In the genomic region with DNA sequence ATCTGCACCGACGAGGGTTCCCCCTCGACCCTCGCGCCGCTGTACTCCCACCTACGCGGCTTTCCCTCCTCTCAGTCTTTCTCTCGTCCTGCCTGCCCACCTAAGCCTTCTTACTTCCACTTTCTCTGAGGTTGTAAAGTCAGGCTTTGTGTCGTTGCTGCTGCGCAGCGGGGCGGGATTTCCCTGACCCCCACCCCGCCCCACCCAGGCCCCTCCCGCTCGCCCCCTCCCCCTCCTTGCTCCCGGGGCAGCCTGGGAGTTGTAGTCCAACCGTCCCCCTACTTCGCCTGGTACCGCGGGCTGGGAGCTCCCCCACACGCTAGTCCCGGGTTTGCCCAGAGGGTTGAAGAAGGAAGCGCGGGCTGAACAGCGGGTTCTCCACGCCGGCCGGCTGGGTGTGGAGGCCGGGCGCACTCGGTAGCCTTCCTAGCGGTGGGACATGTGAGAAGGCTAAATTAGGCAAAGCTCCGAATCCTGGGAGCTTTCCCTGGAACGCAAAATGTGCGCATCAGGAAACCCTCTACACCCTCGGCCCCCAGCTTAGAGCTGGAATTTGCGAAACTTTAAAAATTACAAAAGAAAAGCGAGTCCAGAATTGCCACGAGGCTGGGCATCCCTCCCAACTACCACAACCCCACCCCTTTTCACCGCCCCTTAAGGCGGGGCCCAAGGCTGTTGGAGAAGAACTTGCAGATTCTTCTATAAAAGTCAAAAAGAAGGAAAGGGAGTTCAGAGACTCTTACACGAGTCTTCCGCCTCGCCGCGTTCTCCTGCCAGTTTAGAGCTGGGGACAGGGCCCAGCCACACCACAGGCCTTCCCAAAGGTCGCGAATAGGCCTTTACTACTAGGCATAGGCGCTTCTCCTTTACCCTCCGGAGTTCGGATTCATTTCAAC, we compare ENCODE assay signal across 8 cellular contexts. TPM values are rescaled to one million over a fixed set of nuclear protein-coding genes. Genes with fewer than 3 reads are reported as not detected.
DNase-seq lines count a peak whose midpoint lies in the region; ATAC-seq and TF ChIP-seq lines count a peak whose summit lies in the region.

A gene (minus strand): TSS at position 153 of the 896 bp plus-strand sequence. CDS start 1,011 bp downstream, outside the sequence.

- peak within 1 kb of the TSS; percentile 57 for H3K4me3 ChIP-seq in lung

- peak within 1 kb of the TSS; percentile 86 for H3K27ac Mint-ChIP-seq in activated CD4-positive, alpha-beta memory T cell treated with anti-CD3 and anti-CD28 coated beads for 36 hours

- H3K27me3 Mint-ChIP-seq in activated CD4-positive, alpha-beta memory T cell treated with anti-CD3 and anti-CD28 coated beads for 36 hours, result no peaks in the 10 kb centered on the region

- H3K4me1 ChIP-seq in lung (ENCODE audit: control insufficient read depth in 2 of 2, insufficient read depth in 2 of 2, low read length in 2 of 2), result no peaks in the 10 kb centered on the region

- POLR2A ChIA-PET in activated CD4-positive, alpha-beta memory T cell treated with anti-CD3 and anti-CD28 coated beads for 36 hours (lab: Charles Lee), result interaction anchor here (0.7 kb wide), 1 partner anchor 194 kb away, joined by 3 read pairs; no protein-coding TSS in a partner anchor

- WGBS in lung, 2 donors, result 1 to 20% methylated on average over 34 to 52 of the region's 52 CpGs

- intact Hi-C loops in activated CD4-positive, alpha-beta memory T cell treated with anti-CD3 and anti-CD28 coated beads for 36 hours (cut with micrococcal nuclease), result loop anchor here (5.0 to 10.0 kb wide), 2 partner anchors 41 to 168 kb away; no protein-coding TSS in a partner anchor

- H3K36me3 Mint-ChIP-seq in activated CD4-positive, alpha-beta memory T cell treated with anti-CD3 and anti-CD28 coated beads for 36 hours, result no peaks in the 10 kb centered on the region

- ATAC-seq in GM18861 (IDR thresholded peaks at IDR 0.05; ENCODE audit: unreplicated experiment), result peak; percentile 63
- ATAC-seq in HG03095 (IDR thresholded peaks at IDR 0.05; ENCODE audit: unreplicated experiment), result peak; percentile 73
- peak; percentile 92 for ATAC-seq in lung (ENCODE audit: insufficient read depth, low FRiP score)

- DNase-seq in AG08395 (ENCODE audit: low spot score), result peak; percentile 80
- DNase-seq in NCI-H510A (lab: John Stamatoyannopoulos, UW), result peak; percentile 64
- DNase-seq in activated CD4-positive, alpha-beta memory T cell treated with anti-CD3 and anti-CD28 coated beads for 36 hours, result peak; percentile 88
- DNase-seq in ecto neural progenitor cell (ENCODE audit: low spot score), result peak; percentile 85
- peak; percentile 81 for DNase-seq in lung (ENCODE audit: low spot score)
- DNase-seq in stimulated activated CD4-positive, alpha-beta T cell treated with anti-CD3 and anti-CD28 coated beads, TNF-alpha, amount 100 ng/mL, for 24 hours (ENCODE audit: low read depth in 3 of 3), result peak; percentile 69 to 78 (median 72)

- H3K4me3 Mint-ChIP-seq in activated CD4-positive, alpha-beta memory T cell treated with anti-CD3 and anti-CD28 coated beads for 36 hours, result peak within 1 kb of the TSS; percentile 79

- no peaks in the 10 kb centered on the region for H3K36me3 ChIP-seq in lung (ENCODE audit: control insufficient read depth in 2 of 2, insufficient read depth in 2 of 2, low read length in 2 of 2)

- TF ChIP-seq CTCF in lung (IDR thresholded peaks at IDR 0.05; ENCODE audit: control extremely low read depth, extremely low read depth), result no peak

- H3K27ac ChIP-seq in lung (ENCODE audit: low read depth in 1 of 2, low read length in 1 of 2), result peak within 1 kb of the TSS; percentile 86 to 93

- H3K9me3 ChIP-seq in lung (ENCODE audit: control insufficient read depth in 2 of 2, insufficient read depth in 1 of 2, low read length in 1 of 2), result no peaks in the 10 kb centered on the region

- peaks cover 16% of the 10 kb centered on the region for H3K4me1 Mint-ChIP-seq in activated CD4-positive, alpha-beta memory T cell treated with anti-CD3 and anti-CD28 coated beads for 36 hours (ENCODE audit: low read depth)

- CTCF ChIA-PET in activated CD4-positive, alpha-beta memory T cell treated with anti-CD3 and anti-CD28 coated beads for 36 hours (lab: Charles Lee), result interaction anchor here (0.7 kb wide), 1 partner anchor 34 kb away, joined by 3 read pairs; no protein-coding TSS in a partner anchor

- H3K9me3 Mint-ChIP-seq in activated CD4-positive, alpha-beta memory T cell treated with anti-CD3 and anti-CD28 coated beads for 36 hours, result no peaks in the 10 kb centered on the region

- H3K27me3 ChIP-seq in lung (ENCODE audit: control insufficient read depth, insufficient read depth), result no peaks in the 10 kb centered on the region

RNA-seq across cellular contexts. Expression of the gene that starts here (rescaled TPM):
- total RNA-seq in activated CD4-positive, alpha-beta memory T cell treated with anti-CD3 and anti-CD28 coated beads for 36 hours, result 10 to 100 TPM; 10.9 to 11.5 TPM
- 10 to 100 TPM; 12.4 to 23.5 TPM for total RNA-seq in lung
- 1 to 10 TPM; 2.6 to 7.7 TPM for polyA plus RNA-seq in lung

Comparison
In these comparisons a context has a peak if more than half of its experiments do, and no peak if none do; other contexts are left out.
1. Peak in every context shown above with its lines: DNase-seq, ATAC-seq, H3K4me3 ChIP-seq and H3K27ac ChIP-seq.